ENCODE assay signal across 8 cellular contexts in the genomic region with DNA sequence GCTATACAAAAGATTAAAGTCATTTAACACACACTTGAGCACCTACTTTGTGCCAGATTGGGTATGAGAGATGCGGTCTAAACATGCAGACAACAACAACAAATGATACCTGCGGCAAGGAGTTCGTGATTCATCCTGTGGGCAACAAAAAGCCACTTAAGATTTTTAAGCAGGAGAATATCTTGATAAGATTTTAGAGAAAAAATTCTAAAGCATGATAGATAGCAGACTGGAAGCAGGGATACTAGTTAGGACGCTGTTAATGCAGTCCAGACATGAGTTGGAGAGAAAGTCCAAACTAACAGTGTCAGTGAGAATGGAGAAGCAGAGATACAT. TPM values are rescaled to one million over a fixed set of nuclear protein-coding genes. Genes with fewer than 3 reads are reported as not detected.
DNase-seq lines count a peak whose midpoint lies in the region; TF ChIP-seq lines count a peak whose summit lies in the region.

No MANE protein-coding gene starts in this region.

- CTCF ChIA-PET in AG04450 (lab: Charles Lee), result interaction anchor here (0.6 to 1.6 kb wide), 4 partner anchors 47 to 217 kb away, joined by 3 to 4 read pairs (median 4); no protein-coding TSS in a partner anchor
- CTCF ChIA-PET in MCF 10A (lab: Yijun Ruan, JAX), result interaction anchor here (1.4 kb wide), 1 partner anchor 46 kb away, joined by 6 read pairs; no protein-coding TSS in a partner anchor

- DNase-seq in AG04450 (ENCODE audit: low read depth, low spot score) (no peak), LNCaP clone FGC (ENCODE audit: low read depth) (no peak), MCF 10A (ENCODE audit: unreplicated experiment) (no peak), NCI-H526 treated with DMSO at 0.1 percent for 48 hours (lab: John Stamatoyannopoulos, UW) (no peak), KG1 (lab: John Stamatoyannopoulos, UW) (no peak), GM19238 (ENCODE audit: insufficient read length, low spot score) (no peak), occipital lobe (lab: John Stamatoyannopoulos, UW) (no peak)

- H3K27ac ChIP-seq in AG04450 (ENCODE audit: low read depth, low read length) (no peak overlapping the region), neural cell (ENCODE audit: low read length) (peak overlapping the region; percentile 96)

- H3K9me3 ChIP-seq in AG04450 (ENCODE audit: control insufficient read depth, insufficient read depth, low read length), result no peaks in the 10 kb centered on the region
- H3K9me3 ChIP-seq in neural cell (ENCODE audit: low read length), result no peaks in the 10 kb centered on the region

- H3K4me3 Mint-ChIP-seq in MCF 10A (ENCODE audit: unreplicated experiment), result peak overlapping the region; percentile 93

- H3K4me3 ChIP-seq in AG04450 (ENCODE audit: low read depth, low read length), result peak overlapping the region; percentile 65
- peak overlapping the region; percentile 75 for H3K4me3 ChIP-seq in LNCaP clone FGC (ENCODE audit: low read depth, low read length)
- H3K4me3 ChIP-seq in neural cell (ENCODE audit: low read length), result peak overlapping the region; percentile 70

- H3K36me3 Mint-ChIP-seq in MCF 10A (ENCODE audit: insufficient read depth, unreplicated experiment), result peaks cover 6% of the 10 kb centered on the region

- no peak for TF ChIP-seq EP300 in neural cell (conservative IDR thresholded peaks at IDR 0.05; ENCODE audit: poor library complexity, severe bottlenecking)

- H3K9me3 Mint-ChIP-seq in MCF 10A (ENCODE audit: unreplicated experiment), result no peaks in the 10 kb centered on the region

- POLR2A ChIA-PET in AG04450 (lab: Yijun Ruan, JAX) (interaction anchor here (0.7 to 1.4 kb wide), 2 partner anchors 25 to 169 kb away, joined by 3 to 5 read pairs; partner anchors contain the start of gene NT5C3A), MCF 10A (lab: Yijun Ruan, JAX) (interaction anchor here (0.7 to 7.8 kb wide), 19 partner anchors 8 to 215 kb away, joined by 3 to 107 read pairs (median 14); partner anchors contain the start of genes FKBP9 and NT5C3A)

- H3K27me3 ChIP-seq in AG04450 (ENCODE audit: control insufficient read depth, insufficient read depth, low read length), result no peaks in the 10 kb centered on the region
- H3K27me3 ChIP-seq in neural cell (ENCODE audit: insufficient read depth, low read depth, low read length), result no peaks in the 10 kb centered on the region

- peak overlapping the region; percentile 91 for H3K9ac ChIP-seq in neural cell (ENCODE audit: low read length)

- H3K4me1 Mint-ChIP-seq in MCF 10A (ENCODE audit: insufficient read depth, unreplicated experiment), result peaks cover 21% of the 10 kb centered on the region

- H3K9me2 ChIP-seq in neural cell (ENCODE audit: insufficient read depth, low read length), result no peaks in the 10 kb centered on the region

- intact Hi-C loops in MCF 10A (cut with micrococcal nuclease), result loop anchor here (2.0 to 5.0 kb wide), 2 partner anchors 50 to 169 kb away; partner anchors contain the start of gene NT5C3A

- no peak for TF ChIP-seq RAD21 in neural cell (conservative IDR thresholded peaks at IDR 0.05)

- H3F3A ChIP-seq in neural cell (ENCODE audit: insufficient read depth, low read length, poor library complexity, severe bottlenecking), result peaks cover 7% of the 10 kb centered on the region

- H3K79me2 ChIP-seq in neural cell (replicated peaks; ENCODE audit: insufficient read depth, low read length), result peaks cover 26% of the 10 kb centered on the region

- BruUV-seq in MCF 10A (replicated peaks; lab: Mats Ljungman, UMichigan), result no TSS peak

- H3K27me3 Mint-ChIP-seq in MCF 10A (ENCODE audit: insufficient read depth, unreplicated experiment), result no peaks in the 10 kb centered on the region

- no peaks in the 10 kb centered on the region for H4K20me1 ChIP-seq in neural cell (ENCODE audit: insufficient read depth)

- H3K27ac Mint-ChIP-seq in MCF 10A (ENCODE audit: low read depth, unreplicated experiment), result peak overlapping the region; percentile 99

- no peak for TF ChIP-seq CTCF in AG04450 (IDR thresholded peaks at IDR 0.05; ENCODE audit: low read depth, low read length)
- no peak for TF ChIP-seq CTCF in LNCaP clone FGC (IDR thresholded peaks at IDR 0.05; ENCODE audit: control insufficient read depth, extremely low read depth, insufficient read depth)
- TF ChIP-seq CTCF in MCF 10A (IDR thresholded peaks at IDR 0.05; ENCODE audit: unreplicated experiment), result no peak
- no peak for TF ChIP-seq CTCF in neural cell (IDR thresholded peaks at IDR 0.05; ENCODE audit: poor library complexity, severe bottlenecking)

- H3K36me3 ChIP-seq in neural cell (ENCODE audit: insufficient read depth, low read length), result no peaks in the 10 kb centered on the region

- H2AFZ ChIP-seq in neural cell (ENCODE audit: low read depth, low read length), result no peak overlapping the region

- H3K4me2 ChIP-seq in neural cell (ENCODE audit: low read length), result peak overlapping the region; percentile 71

TF ChIP-seq in neural cell, 6 proteins besides CTCF, POLR2A, EP300 and RAD21:
- TF ChIP-seq, protein P1, sequence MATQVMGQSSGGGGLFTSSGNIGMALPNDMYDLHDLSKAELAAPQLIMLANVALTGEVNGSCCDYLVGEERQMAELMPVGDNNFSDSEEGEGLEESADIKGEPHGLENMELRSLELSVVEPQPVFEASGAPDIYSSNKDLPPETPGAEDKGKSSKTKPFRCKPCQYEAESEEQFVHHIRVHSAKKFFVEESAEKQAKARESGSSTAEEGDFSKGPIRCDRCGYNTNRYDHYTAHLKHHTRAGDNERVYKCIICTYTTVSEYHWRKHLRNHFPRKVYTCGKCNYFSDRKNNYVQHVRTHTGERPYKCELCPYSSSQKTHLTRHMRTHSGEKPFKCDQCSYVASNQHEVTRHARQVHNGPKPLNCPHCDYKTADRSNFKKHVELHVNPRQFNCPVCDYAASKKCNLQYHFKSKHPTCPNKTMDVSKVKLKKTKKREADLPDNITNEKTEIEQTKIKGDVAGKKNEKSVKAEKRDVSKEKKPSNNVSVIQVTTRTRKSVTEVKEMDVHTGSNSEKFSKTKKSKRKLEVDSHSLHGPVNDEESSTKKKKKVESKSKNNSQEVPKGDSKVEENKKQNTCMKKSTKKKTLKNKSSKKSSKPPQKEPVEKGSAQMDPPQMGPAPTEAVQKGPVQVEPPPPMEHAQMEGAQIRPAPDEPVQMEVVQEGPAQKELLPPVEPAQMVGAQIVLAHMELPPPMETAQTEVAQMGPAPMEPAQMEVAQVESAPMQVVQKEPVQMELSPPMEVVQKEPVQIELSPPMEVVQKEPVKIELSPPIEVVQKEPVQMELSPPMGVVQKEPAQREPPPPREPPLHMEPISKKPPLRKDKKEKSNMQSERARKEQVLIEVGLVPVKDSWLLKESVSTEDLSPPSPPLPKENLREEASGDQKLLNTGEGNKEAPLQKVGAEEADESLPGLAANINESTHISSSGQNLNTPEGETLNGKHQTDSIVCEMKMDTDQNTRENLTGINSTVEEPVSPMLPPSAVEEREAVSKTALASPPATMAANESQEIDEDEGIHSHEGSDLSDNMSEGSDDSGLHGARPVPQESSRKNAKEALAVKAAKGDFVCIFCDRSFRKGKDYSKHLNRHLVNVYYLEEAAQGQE (IDR thresholded peaks at IDR 0.05; ENCODE audit: borderline replicate concordance), result no peak
- no peak for TF ChIP-seq TAF1 (IDR thresholded peaks at IDR 0.05; ENCODE audit: low read depth)
- no peak for TF ChIP-seq POLR2AphosphoS5 (IDR thresholded peaks at IDR 0.05)
- no peak for TF ChIP-seq EZH2 (IDR thresholded peaks at IDR 0.05; ENCODE audit: borderline replicate concordance, insufficient read depth, low read length, poor library complexity, severe bottlenecking)
- TF ChIP-seq SMC3 (conservative IDR thresholded peaks at IDR 0.05; ENCODE audit: poor library complexity), result no peak
- no peak for TF ChIP-seq MXI1 (conservative IDR thresholded peaks at IDR 0.05; ENCODE audit: poor library complexity, severe bottlenecking)

RNA-seq across cellular contexts. Expression of gene KBTBD2, which starts 1.6 kb away (rescaled TPM):
- polyA plus RNA-seq in AG04450 (2011; rRNA removed) (21.9 and 26.1 TPM in 2 replicates), neural cell (68.4 and 70.1 TPM in 2 replicates)
- 16.3 and 26.6 TPM in 2 replicates for polyA minus RNA-seq in AG04450 (2011; rRNA and poly(A)+ RNA removed)
- total RNA-seq in MCF 10A (2022) (27.2 and 27.4 TPM in 2 replicates), occipital lobe (113 TPM)
- 112 and 113 TPM in 2 replicates for polyA minus RNA-seq in neural cell
